ENCODE assay signal across 8 cellular contexts in genomic region chr14:89416002-89416995, GRCh38. TPM values are rescaled to one million over a fixed set of nuclear protein-coding genes. Genes with fewer than 3 reads are reported as not detected.
A peak's percentile ranks its signal among the peaks of the same experiment; 100 is the strongest.
DNase-seq lines count a peak whose midpoint lies in the region; ATAC-seq and TF ChIP-seq lines count a peak whose summit lies in the region.

No MANE protein-coding gene starts in this region.

- DNase-seq in BE2C (peak; percentile 94), NCI-H526 treated with DMSO at 0.1 percent for 48 hours (lab: John Stamatoyannopoulos, UW) (peak; percentile 90), left lung (peak; percentile 97 to 98)
- peak; percentile 98 to 100 for DNase-seq in activated CD4-positive, alpha-beta T cell treated with anti-CD3 and anti-CD28 coated beads, Interleukin-2, amount 50 U/mL, for 24 hours (ENCODE audit: low read depth in 1 of 2, low spot score in 1 of 2)
- peak; percentile 96 for DNase-seq in stimulated activated CD4-positive, alpha-beta T cell treated with anti-CD3 and anti-CD28 coated beads, Interleukin-2, amount 100 ng/mL, for 4 hours (ENCODE audit: low read depth)

- H3K4me1 ChIP-seq in BE2C (peaks cover 10% of the 10 kb centered on the region), left lung (peaks cover 6 to 36% of the 10 kb centered on the region in 2 donors)

- H3K9me3 ChIP-seq in BE2C (no peaks in the 10 kb centered on the region), left lung (no peaks in the 10 kb centered on the region)

- TF ChIP-seq CTCF in BE2C (IDR thresholded peaks at IDR 0.05; ENCODE audit: low read depth, low read length) (no peak), left lung (IDR thresholded peaks at IDR 0.05) (no peak)

- no peaks in the 10 kb centered on the region for H3K9me3 Mint-ChIP-seq in dendritic cell treated with granulocyte-macrophage colony-stimulating factor and Interleukin-4, amounts not matched to agents 40 ng/mL and 50 ng/mL, for 4 days

- H3K27me3 Mint-ChIP-seq in dendritic cell treated with granulocyte-macrophage colony-stimulating factor and Interleukin-4, amounts not matched to agents 40 ng/mL and 50 ng/mL, for 4 days: no peaks in the 10 kb centered on the region

- H3K4me1 Mint-ChIP-seq in dendritic cell treated with granulocyte-macrophage colony-stimulating factor and Interleukin-4, amounts not matched to agents 40 ng/mL and 50 ng/mL, for 4 days (ENCODE audit: low read depth): peaks cover 70% of the 10 kb centered on the region

- H3K36me3 Mint-ChIP-seq in dendritic cell treated with granulocyte-macrophage colony-stimulating factor and Interleukin-4, amounts not matched to agents 40 ng/mL and 50 ng/mL, for 4 days (ENCODE audit: low read depth): peaks cover 49% of the 10 kb centered on the region

- intact Hi-C loops in dendritic cell treated with granulocyte-macrophage colony-stimulating factor and Interleukin-4, amounts not matched to agents 40 ng/mL and 50 ng/mL, for 4 days (cut with micrococcal nuclease): loop anchor here (2.0 to 10.0 kb wide), 6 partner anchors 49 to 499 kb away; no protein-coding TSS in a partner anchor
- intact Hi-C loops in left lung (cut with DNase I): loop anchor here in 1 of 2 donors (10.0 kb wide), 1 partner anchor 111 kb away; no protein-coding TSS in a partner anchor

- H3K36me3 ChIP-seq in BE2C (peaks cover 7% of the 10 kb centered on the region), left lung (peaks cover 0 to 8% of the 10 kb centered on the region in 2 donors)

- H3K4me3 ChIP-seq in BE2C (ENCODE audit: low read depth, low read length): peak overlapping the region; percentile 92
- H3K4me3 ChIP-seq in left lung: peak overlapping the region; percentile 85 to 87

- peak; percentile 76 for ATAC-seq in GM19324 (IDR thresholded peaks at IDR 0.05; ENCODE audit: low FRiP score, unreplicated experiment)
- ATAC-seq in HG03460 (IDR thresholded peaks at IDR 0.05; ENCODE audit: unreplicated experiment): peak; percentile 85
- peak; percentile 87 for ATAC-seq in left lung

- H3K27ac ChIP-seq in left lung: peak overlapping the region; percentile 95 to 96

- H3K27ac Mint-ChIP-seq in dendritic cell treated with granulocyte-macrophage colony-stimulating factor and Interleukin-4, amounts not matched to agents 40 ng/mL and 50 ng/mL, for 4 days: peak overlapping the region; percentile 99

- H3K27me3 ChIP-seq in BE2C: no peaks in the 10 kb centered on the region
- no peaks in the 10 kb centered on the region for H3K27me3 ChIP-seq in left lung

- H3K4me3 Mint-ChIP-seq in dendritic cell treated with granulocyte-macrophage colony-stimulating factor and Interleukin-4, amounts not matched to agents 40 ng/mL and 50 ng/mL, for 4 days: peak overlapping the region; percentile 92

RNA-seq across cellular contexts. Expression of gene FOXN3, which starts 0.7 kb away (rescaled TPM):
- 21.9 TPM for polyA plus RNA-seq in BE2C (2012; ENCODE audit: insufficient read depth, insufficient read length, low read depth)
- total RNA-seq in left lung: 10 to 100 TPM; 71.1 to 80.7 TPM

Comparison
In these comparisons a context has a peak if more than half of its experiments do, and no peak if none do; other contexts are left out.
1. Peak in every context shown above with its lines: DNase-seq, ATAC-seq, H3K4me3 ChIP-seq and H3K27ac ChIP-seq.